33 cellular contexts compared by ENCODE assay signal in genomic region chr3:151452814-151453213, GRCh38. TPM values are rescaled to one million over a fixed set of nuclear protein-coding genes. Genes with fewer than 3 reads are reported as not detected.
"Had no signal": no experiment of that assay in that cellular context is flagged by ENCODE, and none has a peak within 500 bp of the region (broad histone marks: within the 10 kb centered on the region; RNA-seq: fewer than 3 reads in every experiment).

No MANE protein-coding gene starts in this region.

- H3K27me3 ChIP-seq: adrenal gland, body of pancreas, breast epithelium, Peyer's patch had no signal

- H3K9me3 ChIP-seq: adrenal gland, body of pancreas, breast epithelium, Peyer's patch, SJSA1, SK-N-SH had no signal

- H3K36me3 Mint-ChIP-seq: activated naive CD4-positive, alpha-beta T cell treated with anti-CD3 and anti-CD28 coated beads, Interleukin-2, amount 50 U/mL, for 72 hours had no signal

- H3K4me1 ChIP-seq: adrenal gland, body of pancreas, breast epithelium, Peyer's patch, SJSA1 had no signal

- H3K9me3 Mint-ChIP-seq: activated CD4-positive, alpha-beta T cell treated with anti-CD3 and anti-CD28 coated beads, Interleukin-2, amount 10 ng/mL, durations not matched to agents 7 days and 5 days; activated naive CD4-positive, alpha-beta T cell treated with anti-CD3 and anti-CD28 coated beads for 36 hours; activated naive CD4-positive, alpha-beta T cell treated with anti-CD3 and anti-CD28 coated beads, Interleukin-2, amount 50 U/mL, for 72 hours; activated T-cell treated with anti-CD3 and anti-CD28 coated beads, Interleukin-2, amount 50 U/mL, for 24 hours; T-helper 1 cell treated with Interleukin-12 subunit alpha and Interleukin-12 subunit beta and Interleukin-4 antibody, amounts not matched to agents 30 μg/mL and 1 μg/mL, for 36 hours; T-helper 2 cell treated with Interferon-gamma antibody and Interleukin-4, amounts not matched to agents 5 μg/mL and 100 μg/mL, for 36 hours had no signal

- H3K27ac Mint-ChIP-seq: activated CD4-positive, alpha-beta T cell treated with anti-CD3 and anti-CD28 coated beads for 36 hours; activated CD4-positive, alpha-beta T cell treated with anti-CD3 and anti-CD28 coated beads, Interleukin-2, amount 10 ng/mL, durations not matched to agents 7 days and 5 days; activated CD8-positive, alpha-beta T cell treated with anti-CD3 and anti-CD28 coated beads, Interleukin-2, amount 10 ng/mL, durations not matched to agents 7 days and 5 days; activated naive CD4-positive, alpha-beta T cell treated with anti-CD3 and anti-CD28 coated beads for 36 hours; activated T-cell treated with anti-CD3 and anti-CD28 coated beads, Interleukin-2, amount 50 U/mL, for 24 hours; T-helper 1 cell treated with Interleukin-12 subunit alpha and Interleukin-12 subunit beta and Interleukin-4 antibody, amounts not matched to agents 30 μg/mL and 1 μg/mL, for 36 hours; T-helper 2 cell treated with Interferon-gamma antibody and Interleukin-4, amounts not matched to agents 5 μg/mL and 100 μg/mL, for 36 hours had no signal

- H3K27me3 Mint-ChIP-seq: activated T-cell treated with anti-CD3 and anti-CD28 coated beads, Interleukin-2, amount 50 U/mL, for 24 hours had no signal

- DNase-seq: activated CD4-positive, alpha-beta T cell treated with anti-CD3 and anti-CD28 coated beads for 36 hours; activated CD4-positive, alpha-beta T cell treated with anti-CD3 and anti-CD28 coated beads, Interleukin-2, amount 10 ng/mL, durations not matched to agents 7 days and 5 days; activated CD4-positive, alpha-beta T cell treated with anti-CD3 and anti-CD28 coated beads, Interleukin-2, amount 50 U/mL, for 48 hours; activated CD8-positive, alpha-beta T cell treated with anti-CD3 and anti-CD28 coated beads, Interleukin-2, amount 10 ng/mL, durations not matched to agents 7 days and 5 days; activated gamma-delta T cell treated with Interleukin-2 at 50 U/mL for 16 hours; activated naive CD4-positive, alpha-beta T cell treated with anti-CD3 and anti-CD28 coated beads for 36 hours; activated T-cell treated with anti-CD3 and anti-CD28 coated beads, Interleukin-2, amount 50 U/mL, for 24 hours; adrenal gland; body of pancreas; Kasumi-1; KG1; MG63; NCI-H1048; NCI-H1436 treated with DMSO at 0.1 percent for 48 hours; NCI-H2029; NCI-H2171; NCI-H2227 treated with DMSO at 0.1 percent for 48 hours; NCI-H446; NCI-H510A treated with DMSO at 0.1 percent for 48 hours; NCI-H526 treated with DMSO at 0.1 percent for 48 hours; NCI-H82; NK-92 treated with Interleukin-12 subunit alpha and Interleukin-12 subunit beta, amount 100 ng/mL, for 24 hours; PC-3; Peyer's patch; RPMI8226; SHP77 treated with DMSO at 0.1 percent for 48 hours; SK-N-SH had no signal

- H3K4me3 ChIP-seq: adrenal gland, body of pancreas, breast epithelium, MG63, Peyer's patch, SJSA1 had no signal

- H3K4me1 Mint-ChIP-seq: activated CD4-positive, alpha-beta T cell treated with anti-CD3 and anti-CD28 coated beads for 36 hours; activated CD4-positive, alpha-beta T cell treated with anti-CD3 and anti-CD28 coated beads, Interleukin-2, amount 10 ng/mL, durations not matched to agents 7 days and 5 days had no signal

- ATAC-seq: activated CD4-positive, alpha-beta T cell treated with anti-CD3 and anti-CD28 coated beads for 36 hours; activated CD4-positive, CD25-positive, alpha-beta regulatory T cell treated with anti-CD3 and anti-CD28 coated beads, Interleukin-2, amount 50 U/mL, for 24 hours; activated CD8-positive, alpha-beta T cell treated with anti-CD3 and anti-CD28 coated beads, Interleukin-2, amount 10 ng/mL, durations not matched to agents 7 days and 5 days; activated naive CD4-positive, alpha-beta T cell treated with anti-CD3 and anti-CD28 coated beads, Interleukin-2, amount 50 U/mL, for 72 hours; body of pancreas; PC-3 had no signal

- H3K27ac ChIP-seq: adrenal gland, body of pancreas, breast epithelium, Peyer's patch, SJSA1 had no signal

- H3K36me3 ChIP-seq: adrenal gland, breast epithelium, MG63, Peyer's patch, SJSA1 had no signal

- H3K4me3 Mint-ChIP-seq: activated CD4-positive, alpha-beta T cell treated with anti-CD3 and anti-CD28 coated beads for 36 hours; activated CD4-positive, alpha-beta T cell treated with anti-CD3 and anti-CD28 coated beads, Interleukin-2, amount 10 ng/mL, durations not matched to agents 7 days and 5 days; activated CD8-positive, alpha-beta T cell treated with anti-CD3 and anti-CD28 coated beads, Interleukin-2, amount 10 ng/mL, durations not matched to agents 7 days and 5 days; activated naive CD4-positive, alpha-beta T cell treated with anti-CD3 and anti-CD28 coated beads for 36 hours; activated T-cell treated with anti-CD3 and anti-CD28 coated beads, Interleukin-2, amount 50 U/mL, for 24 hours; T-helper 1 cell treated with Interleukin-12 subunit alpha and Interleukin-12 subunit beta and Interleukin-4 antibody, amounts not matched to agents 30 μg/mL and 1 μg/mL, for 36 hours; T-helper 2 cell treated with Interferon-gamma antibody and Interleukin-4, amounts not matched to agents 5 μg/mL and 100 μg/mL, for 36 hours had no signal

RNA-seq across cellular contexts. Expression of gene IGSF10, which starts 8.0 kb away (rescaled TPM):
- total RNA-seq: activated CD4-positive, alpha-beta T cell treated with anti-CD3 and anti-CD28 coated beads for 36 hours; activated CD4-positive, alpha-beta T cell treated with anti-CD3 and anti-CD28 coated beads, Interleukin-2, amount 10 ng/mL, durations not matched to agents 7 days and 5 days; activated CD8-positive, alpha-beta T cell treated with anti-CD3 and anti-CD28 coated beads, Interleukin-2, amount 10 ng/mL, durations not matched to agents 7 days and 5 days; activated naive CD4-positive, alpha-beta T cell treated with anti-CD3 and anti-CD28 coated beads for 36 hours; activated naive CD4-positive, alpha-beta T cell treated with anti-CD3 and anti-CD28 coated beads, Interleukin-2, amount 50 U/mL, for 72 hours had no signal
